In the genomic region with DNA sequence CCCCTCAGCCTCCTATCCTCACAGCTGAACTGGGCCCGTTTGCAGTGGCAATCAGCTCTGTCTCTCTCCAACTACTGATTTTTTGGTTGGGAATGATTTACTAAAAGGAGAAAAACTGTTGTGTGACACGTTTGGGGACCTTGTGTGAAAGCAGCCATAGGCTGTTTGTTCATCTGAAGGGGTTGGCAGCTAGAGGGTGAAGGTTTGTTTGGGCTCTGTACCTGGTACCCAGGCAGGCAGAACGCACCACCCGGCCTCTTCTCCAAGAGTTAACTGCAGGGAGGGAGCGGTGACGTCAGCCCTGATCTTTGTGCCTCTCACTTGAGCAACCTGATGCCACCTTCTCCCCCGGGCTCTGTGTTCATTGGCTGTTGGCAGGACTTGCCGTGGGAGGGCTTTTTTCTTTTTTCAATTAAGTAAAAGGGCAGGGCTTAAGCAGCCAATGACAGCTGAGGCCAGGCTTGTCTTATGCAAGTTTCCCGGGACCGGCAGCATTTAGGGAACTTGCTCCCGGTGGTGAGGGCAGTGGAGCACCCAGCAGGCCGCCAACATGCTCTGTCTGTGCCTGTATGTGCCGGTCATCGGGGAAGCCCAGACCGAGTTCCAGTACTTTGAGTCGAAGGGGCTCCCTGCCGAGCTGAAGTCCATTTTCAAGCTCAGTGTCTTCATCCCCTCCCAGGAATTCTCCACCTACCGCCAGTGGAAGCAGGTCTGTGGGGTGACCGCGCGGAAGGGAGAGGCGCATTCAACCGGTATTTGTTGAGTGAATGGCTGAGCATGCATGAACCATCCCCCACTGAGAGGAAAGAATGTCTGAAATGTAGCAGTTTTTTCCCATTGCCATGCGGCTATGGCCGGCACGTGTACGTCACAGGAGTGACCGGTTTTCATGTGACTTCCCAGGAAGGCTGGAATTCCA, we compare ENCODE assay signal across 8 cellular contexts. TPM values are rescaled to one million over a fixed set of nuclear protein-coding genes. Genes with fewer than 3 reads are reported as not detected.
DNase-seq lines count a peak whose midpoint lies in the region; ATAC-seq, FAIRE-seq and TF ChIP-seq lines count a peak whose summit lies in the region.

No MANE protein-coding gene starts in this region.

- FAIRE-seq in astrocyte (lab: Jason Lieb, UNC): no peak

- no peaks in the 10 kb centered on the region for H3K27me3 ChIP-seq in astrocyte (ENCODE audit: insufficient read depth, low read length)
- no peaks in the 10 kb centered on the region for H3K27me3 ChIP-seq in right atrium auricular region
- no peaks in the 10 kb centered on the region for H3K27me3 ChIP-seq in upper lobe of right lung

- H3K36me3 ChIP-seq in astrocyte (ENCODE audit: insufficient read depth, low read length) (peaks cover 4% of the 10 kb centered on the region), right atrium auricular region (peaks cover 23% of the 10 kb centered on the region), upper lobe of right lung (peaks cover 27% of the 10 kb centered on the region)

- peaks cover 72% of the 10 kb centered on the region for H3K79me2 ChIP-seq in astrocyte (ENCODE audit: insufficient read depth, low read length)

- TF ChIP-seq CTCF in astrocyte (IDR thresholded peaks at IDR 0.05; ENCODE audit: insufficient read depth, low read depth, low read length) (no peak), right atrium auricular region (IDR thresholded peaks at IDR 0.05) (no peak), upper lobe of right lung (IDR thresholded peaks at IDR 0.05) (no peak)

- DNase-seq in COLO829 (ENCODE audit: low spot score) (peak; percentile 90), NCI-H1048 (lab: John Stamatoyannopoulos, UW) (peak; percentile 93), SW480 (ENCODE audit: low spot score) (peak; percentile 99), astrocyte (ENCODE audit: low read depth) (peak; percentile 98), right atrium auricular region (ENCODE audit: low spot score) (peak; percentile 99), posterior cingulate gyrus (peak; percentile 55 to 98 (median 86)), upper lobe of right lung (peak; percentile 95), NK-92 (lab: John Stamatoyannopoulos, UW; ENCODE audit: unreplicated experiment) (no peak)

- peaks cover 58% of the 10 kb centered on the region for H3K4me1 ChIP-seq in astrocyte (ENCODE audit: insufficient read depth, low read length)
- H3K4me1 ChIP-seq in right atrium auricular region: peaks cover 0 to 95% of the 10 kb centered on the region in 2 donors
- H3K4me1 ChIP-seq in upper lobe of right lung: peaks cover 82% of the 10 kb centered on the region

- H3K4me3 ChIP-seq in astrocyte (ENCODE audit: insufficient read depth, low read depth, low read length) (peak overlapping the region; percentile 66), right atrium auricular region (peak overlapping the region; percentile 41 to 46), upper lobe of right lung (peak overlapping the region; percentile 68)

- H3K9me3 Mint-ChIP-seq in astrocyte (ENCODE audit: unreplicated experiment): no peaks in the 10 kb centered on the region

- peak; percentile 83 for ATAC-seq in upper lobe of right lung

- H3K36me3 Mint-ChIP-seq in astrocyte (ENCODE audit: low read depth, unreplicated experiment): peaks cover 7% of the 10 kb centered on the region

- H3K9me3 ChIP-seq in astrocyte (ENCODE audit: insufficient read depth, low read depth, low read length): no peaks in the 10 kb centered on the region
- H3K9me3 ChIP-seq in right atrium auricular region: no peaks in the 10 kb centered on the region
- H3K9me3 ChIP-seq in upper lobe of right lung: no peaks in the 10 kb centered on the region

- peaks cover 41% of the 10 kb centered on the region for H3K4me1 Mint-ChIP-seq in astrocyte (ENCODE audit: low read depth, unreplicated experiment)

- H3K9ac ChIP-seq in astrocyte (ENCODE audit: low read length): peak overlapping the region; percentile 94

- no peaks in the 10 kb centered on the region for H3K27me3 Mint-ChIP-seq in astrocyte (ENCODE audit: low read depth, unreplicated experiment)

- peak overlapping the region; percentile 100 for H3K27ac Mint-ChIP-seq in astrocyte (ENCODE audit: unreplicated experiment)

- H3K27ac ChIP-seq in astrocyte (ENCODE audit: low read depth, low read length) (peak overlapping the region; percentile 99), right atrium auricular region (peak overlapping the region; percentile 86 to 89), upper lobe of right lung (peak overlapping the region; percentile 92)

- peaks cover 31% of the 10 kb centered on the region for H4K20me1 ChIP-seq in astrocyte (ENCODE audit: insufficient read depth, low read length)

- peak overlapping the region; percentile 90 for H3K4me3 Mint-ChIP-seq in astrocyte (ENCODE audit: unreplicated experiment)

- peak overlapping the region; percentile 41 for H2AFZ ChIP-seq in astrocyte (ENCODE audit: low read depth, low read length)

- peak overlapping the region; percentile 92 for H3K4me2 ChIP-seq in astrocyte (ENCODE audit: low read length)

- intact Hi-C loops in posterior cingulate gyrus (cut with DNase I): loop anchor here (10.0 kb wide), 1 partner anchor 153 kb away; no protein-coding TSS in a partner anchor
- intact Hi-C loops in upper lobe of right lung (cut with DNase I): no loop called here

RNA-seq across cellular contexts. Expression of a gene that starts 29.3 kb away (rescaled TPM):
- 44.1 and 44.4 TPM in 2 replicates for total RNA-seq in astrocyte
- total RNA-seq in right atrium auricular region: 100 to 1,000 TPM; 114 to 118 TPM
- total RNA-seq in upper lobe of right lung: 35.1 TPM

RNA-seq across cellular contexts. Expression of a gene that starts 30.2 kb away (rescaled TPM):
- total RNA-seq in astrocyte (9.8 and 14.4 TPM in 2 replicates), right atrium auricular region (10 to 100 TPM in 1 of 2 donors, 1 to 10 TPM in 1; 8.2 to 11.8 TPM), upper lobe of right lung (34.7 TPM)

RNA-seq across cellular contexts. Expression of a gene that starts 31.2 kb away (rescaled TPM):
- 9.6 and 10.2 TPM in 2 replicates for total RNA-seq in astrocyte
- 1 to 10 TPM; 5.8 to 8.2 TPM for total RNA-seq in right atrium auricular region
- total RNA-seq in upper lobe of right lung: 11.8 TPM

RNA-seq across cellular contexts. Expression of a gene that starts 51.0 kb away (rescaled TPM):
- total RNA-seq in astrocyte: not detected in 2 replicates
- total RNA-seq in right atrium auricular region: not detected
- total RNA-seq in upper lobe of right lung: 14.3 TPM
